17 cellular contexts compared by ENCODE assay signal in the genomic region with DNA sequence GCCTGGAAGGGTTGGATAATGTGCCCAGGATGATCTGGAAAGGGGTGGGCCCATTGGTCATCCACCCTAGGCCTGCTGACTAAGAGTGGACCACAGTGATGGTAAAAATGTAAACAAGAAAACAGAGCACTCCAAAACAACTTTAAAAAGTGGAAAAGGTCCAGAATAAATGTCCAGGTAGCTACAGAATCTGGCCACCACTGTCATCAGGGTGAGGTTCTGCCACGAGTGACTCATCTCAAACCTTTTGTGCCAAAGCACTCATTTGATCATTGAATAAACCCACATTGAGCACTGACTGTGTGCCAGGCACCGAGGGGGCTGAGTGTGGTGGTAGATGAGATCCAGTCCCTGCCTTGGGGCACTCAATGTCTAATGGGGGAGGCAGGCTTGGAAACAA.
"Had no signal": no experiment of that assay in that cellular context is flagged by ENCODE, and none has a peak within 500 bp of the region (broad histone marks: within the 10 kb centered on the region; RNA-seq: fewer than 3 reads in every experiment).

No MANE protein-coding gene starts in this region.

- ATAC-seq: body of pancreas; effector memory CD8-positive, alpha-beta T cell; foreskin keratinocyte; naive thymus-derived CD8-positive, alpha-beta T cell had no signal

- H3K4me3 Mint-ChIP-seq: activated naive CD8-positive, alpha-beta T cell; activated T-helper 1 cell treated with anti-CD3 and anti-CD28 coated beads, Interleukin-12 subunit alpha, Interleukin-12 subunit beta, Interleukin-2, Interleukin-4 antibody, amounts not matched to agents 30 ng/mL and 10 ng/mL and 1 ng/mL, durations not matched to agents 14 hours and 24 hours and 36 hours; effector memory CD8-positive, alpha-beta T cell; naive thymus-derived CD8-positive, alpha-beta T cell; T-helper 2 cell treated with Interferon-gamma antibody and Interleukin-4, amounts not matched to agents 5 μg/mL and 100 μg/mL, for 36 hours had no signal

- H3K9me3 Mint-ChIP-seq: activated T-helper 1 cell treated with anti-CD3 and anti-CD28 coated beads, Interleukin-12 subunit alpha, Interleukin-12 subunit beta, Interleukin-2, Interleukin-4 antibody, amounts not matched to agents 30 ng/mL and 10 ng/mL and 1 ng/mL, durations not matched to agents 14 hours and 24 hours and 36 hours; effector memory CD8-positive, alpha-beta T cell; naive thymus-derived CD8-positive, alpha-beta T cell; T-helper 2 cell treated with Interferon-gamma antibody and Interleukin-4, amounts not matched to agents 5 μg/mL and 100 μg/mL, for 36 hours had no signal

- DNase-seq: activated CD4-positive, alpha-beta T cell treated with anti-CD3 and anti-CD28 coated beads, Interleukin-2, amount 50 U/mL, for 4 hours; amygdala; body of pancreas; effector memory CD8-positive, alpha-beta T cell; foreskin keratinocyte; glutamatergic neuron; kidney glomerular epithelial cell; naive thymus-derived CD8-positive, alpha-beta T cell; stimulated activated CD4-positive, alpha-beta T cell treated with anti-CD3 and anti-CD28 coated beads, Interleukin-12 subunit alpha, Interleukin-12 subunit beta, amount 100 ng/mL, for 4 hours; stimulated activated CD4-positive, alpha-beta T cell treated with anti-CD3 and anti-CD28 coated beads, Interleukin-1b, Interleukin-23, amount 100 ng/mL, for 48 hours; stimulated activated naive CD4-positive, alpha-beta T cell treated with Interleukin-2 at 50 U/mL for 16 hours had no signal

- H3K27me3 ChIP-seq: body of pancreas, foreskin keratinocyte, transverse colon, vagina had no signal

- H3K4me1 ChIP-seq: foreskin keratinocyte, vagina had no signal

- H3K27me3 Mint-ChIP-seq: activated naive CD8-positive, alpha-beta T cell; effector memory CD8-positive, alpha-beta T cell; naive thymus-derived CD8-positive, alpha-beta T cell had no signal

- H3K27ac Mint-ChIP-seq: activated naive CD8-positive, alpha-beta T cell; activated T-helper 1 cell treated with anti-CD3 and anti-CD28 coated beads, Interleukin-12 subunit alpha, Interleukin-12 subunit beta, Interleukin-2, Interleukin-4 antibody, amounts not matched to agents 30 ng/mL and 10 ng/mL and 1 ng/mL, durations not matched to agents 14 hours and 24 hours and 36 hours; T-helper 2 cell treated with Interferon-gamma antibody and Interleukin-4, amounts not matched to agents 5 μg/mL and 100 μg/mL, for 36 hours had no signal

- FAIRE-seq: TTC549 had no signal

- H3K36me3 ChIP-seq: transverse colon, vagina had no signal

- H3K27ac ChIP-seq: body of pancreas, foreskin keratinocyte, transverse colon, vagina had no signal

- H3K9me3 ChIP-seq: body of pancreas, transverse colon, vagina had no signal

- H3K4me3 ChIP-seq: body of pancreas, transverse colon, vagina had no signal
